Comparison of ENCODE assay signal across 8 cellular contexts in genomic region chr17:491086-492014, GRCh38. TPM values are rescaled to one million over a fixed set of nuclear protein-coding genes. Genes with fewer than 3 reads are reported as not detected.
DNase-seq lines count a peak whose midpoint lies in the region; ATAC-seq and TF ChIP-seq lines count a peak whose summit lies in the region.

No MANE protein-coding gene starts in this region.

- DNase-seq in GM13977 (ENCODE audit: low spot score) (peak; percentile 58), endothelial cell (ENCODE audit: low spot score) (peak; percentile 52), upper lobe of right lung (peak; percentile 81), NCI-H146 (lab: John Stamatoyannopoulos, UW) (no peak)
- DNase-seq in activated CD4-positive, alpha-beta T cell treated with anti-CD3 and anti-CD28 coated beads for 4 hours: peak; percentile 26 to 41

- H3K36me3 Mint-ChIP-seq in endothelial cell (ENCODE audit: low read depth, unreplicated experiment): peaks cover 4% of the 10 kb centered on the region

- H3K4me1 ChIP-seq in mononuclear cell (ENCODE audit: insufficient read depth, low read length): peaks cover 47% of the 10 kb centered on the region
- H3K4me1 ChIP-seq in upper lobe of right lung: peaks cover 15% of the 10 kb centered on the region

- peak overlapping the region; percentile 17 for H3K27ac ChIP-seq in upper lobe of right lung

- H3K27me3 Mint-ChIP-seq in endothelial cell (ENCODE audit: unreplicated experiment): peaks cover 14% of the 10 kb centered on the region

- H3K36me3 ChIP-seq in upper lobe of right lung: no peaks in the 10 kb centered on the region

- TF ChIP-seq CTCF in GM13977 (IDR thresholded peaks at IDR 0.05; ENCODE audit: extremely low read depth, insufficient read depth, missing control alignments) (no peak), endothelial cell (IDR thresholded peaks at IDR 0.05; ENCODE audit: unreplicated experiment) (no peak), upper lobe of right lung (IDR thresholded peaks at IDR 0.05) (no peak)

- H3K27me3 ChIP-seq in mononuclear cell (ENCODE audit: insufficient read depth, low read length) (no peaks in the 10 kb centered on the region), upper lobe of right lung (no peaks in the 10 kb centered on the region)

- no peaks in the 10 kb centered on the region for H3K9me3 ChIP-seq in mononuclear cell (ENCODE audit: low read depth, low read length)
- H3K9me3 ChIP-seq in upper lobe of right lung: no peaks in the 10 kb centered on the region

- intact Hi-C loops in upper lobe of right lung (cut with DNase I): no loop called here

- H3K4me3 Mint-ChIP-seq in endothelial cell (ENCODE audit: unreplicated experiment): peak overlapping the region; percentile 79

- ATAC-seq in upper lobe of right lung (peak; percentile 61), GM21360 (IDR thresholded peaks at IDR 0.05; ENCODE audit: unreplicated experiment) (no peak), GM21825 (IDR thresholded peaks at IDR 0.05; ENCODE audit: unreplicated experiment) (no peak)

- no peaks in the 10 kb centered on the region for H3K9me3 Mint-ChIP-seq in endothelial cell (ENCODE audit: unreplicated experiment)

- peak overlapping the region; percentile 43 for H3K4me3 ChIP-seq in mononuclear cell (ENCODE audit: low read length)
- H3K4me3 ChIP-seq in upper lobe of right lung: peak overlapping the region; percentile 54

- in situ Hi-C loops in GM13977 (cut with MboI; ENCODE audit: low pct_unique_long_range_greater_than_20kb, low sequenced_read_pairs, unreplicated experiment): no loop called here

- peaks cover 3% of the 10 kb centered on the region for H3K4me1 Mint-ChIP-seq in endothelial cell (ENCODE audit: unreplicated experiment)

- no peak overlapping the region for H3K27ac Mint-ChIP-seq in endothelial cell (ENCODE audit: unreplicated experiment)

RNA-seq across cellular contexts. Expression of gene RFLNB, which starts 45.6 kb away (rescaled TPM):
- 117 TPM for total RNA-seq in endothelial cell (ENCODE audit: unreplicated experiment)
- total RNA-seq in mononuclear cell: 56.8 TPM
- 31.0 TPM for total RNA-seq in upper lobe of right lung
